Comparison of ENCODE assay signal across 1 cellular context in genomic region chr16:88582912-88583575, GRCh38.
TF ChIP-seq lines count a peak whose summit lies in the region.

No MANE protein-coding gene starts in this region.

TF ChIP-seq in HepG2, 621 proteins besides CTCF, POLR2A, EP300 and RAD21:
- TF ChIP-seq NPAS2 (CRISPR knock-in tag; IDR thresholded peaks at IDR 0.05; ENCODE audit: borderline replicate concordance): 0 out of 2 replicates have a peak, but pooled peaks have one; percentile 43
- TF ChIP-seq GATAD1 (CRISPR knock-in tag; IDR thresholded peaks at IDR 0.05): no peak
